ENCODE assay signal across 30 cellular contexts in genomic region chr3:1591327-1592028, GRCh38.
"Had no signal": no experiment of that assay in that cellular context is flagged by ENCODE, and none has a peak within 500 bp of the region (broad histone marks: within the 10 kb centered on the region; RNA-seq: fewer than 3 reads in every experiment).

No MANE protein-coding gene starts in this region.

- H3K4me3 Mint-ChIP-seq: activated naive CD4-positive, alpha-beta T cell treated with anti-CD3 and anti-CD28 coated beads for 36 hours; activated naive CD4-positive, alpha-beta T cell treated with anti-CD3 and anti-CD28 coated beads, Interleukin-2, amount 50 U/mL, for 24 hours; activated naive CD8-positive, alpha-beta T cell treated with anti-CD3 and anti-CD28 coated beads for 36 hours; activated naive CD8-positive, alpha-beta T cell treated with anti-CD3 and anti-CD28 coated beads, Interleukin-2, amount 50 U/mL, for 24 hours; activated T-cell treated with anti-CD3 and anti-CD28 coated beads, Interleukin-2, amount 50 U/mL, for 24 hours; activated T-cell treated with anti-CD3 and anti-CD28 coated beads, Interleukin-2, amount 50 U/mL, for 72 hours; endodermal cell had no signal

- H3K27me3 Mint-ChIP-seq: activated naive CD4-positive, alpha-beta T cell treated with anti-CD3 and anti-CD28 coated beads, Interleukin-2, amount 50 U/mL, for 24 hours; activated naive CD8-positive, alpha-beta T cell treated with anti-CD3 and anti-CD28 coated beads for 36 hours; activated naive CD8-positive, alpha-beta T cell treated with anti-CD3 and anti-CD28 coated beads, Interleukin-2, amount 50 U/mL, for 24 hours; activated T-cell treated with anti-CD3 and anti-CD28 coated beads, Interleukin-2, amount 50 U/mL, for 24 hours had no signal

- H3K27ac ChIP-seq: adrenal gland, body of pancreas, cardiac muscle cell, colonic mucosa, gastrocnemius medialis, heart left ventricle had no signal

- H3K36me3 ChIP-seq: adrenal gland, cardiac muscle cell, colonic mucosa, gastrocnemius medialis, heart left ventricle had no signal

- H3K4me3 ChIP-seq: adrenal gland, body of pancreas, cardiac muscle cell, colonic mucosa, gastrocnemius medialis, heart left ventricle had no signal

- H3K36me3 Mint-ChIP-seq: activated naive CD4-positive, alpha-beta T cell treated with anti-CD3 and anti-CD28 coated beads, Interleukin-2, amount 50 U/mL, for 24 hours; activated naive CD8-positive, alpha-beta T cell treated with anti-CD3 and anti-CD28 coated beads for 36 hours had no signal

- DNase-seq: activated CD4-positive, alpha-beta T cell treated with anti-CD3 and anti-CD28 coated beads for 4 hours; activated CD4-positive, alpha-beta T cell treated with anti-CD3 and anti-CD28 coated beads, Interleukin-2, amount 50 U/mL, for 1 hour; activated CD4-positive, alpha-beta T cell treated with anti-CD3 and anti-CD28 coated beads, Interleukin-2, amount 50 U/mL, for 48 hours; activated CD4-positive, CD25-positive, alpha-beta regulatory T cell; activated CD4-positive, CD25-positive, alpha-beta regulatory T cell treated with anti-CD3 and anti-CD28 coated beads, Interleukin-2, amount 50 U/mL, for 72 hours; activated CD8-positive, alpha-beta memory T cell treated with anti-CD3 and anti-CD28 coated beads, Interleukin-2, amount 50 U/mL, for 48 hours; activated effector memory CD4-positive, alpha-beta T cell treated with Interleukin-2 at 50 U/mL for 16 hours; activated naive CD4-positive, alpha-beta T cell treated with anti-CD3 and anti-CD28 coated beads for 36 hours; activated naive CD8-positive, alpha-beta T cell treated with anti-CD3 and anti-CD28 coated beads for 36 hours; activated naive CD8-positive, alpha-beta T cell treated with anti-CD3 and anti-CD28 coated beads, Interleukin-2, amount 50 U/mL, for 24 hours; activated T-cell treated with anti-CD3 and anti-CD28 coated beads for 4 hours; activated T-cell treated with anti-CD3 and anti-CD28 coated beads, Interleukin-2, amount 50 U/mL, for 24 hours; activated T-cell treated with anti-CD3 and anti-CD28 coated beads, Interleukin-2, amount 50 U/mL, for 72 hours; adrenal gland; amygdala; aorta; body of pancreas; central memory CD4-positive, alpha-beta T cell; cerebellar nuclear complex; colonic mucosa; effector memory CD4-positive, alpha-beta T cell; endodermal cell; foreskin fibroblast; gastrocnemius medialis; glutamatergic neuron; heart left ventricle; T-helper 2 cell had no signal

- H3K4me1 Mint-ChIP-seq: activated naive CD4-positive, alpha-beta T cell treated with anti-CD3 and anti-CD28 coated beads, Interleukin-2, amount 50 U/mL, for 24 hours; activated naive CD8-positive, alpha-beta T cell treated with anti-CD3 and anti-CD28 coated beads for 36 hours; activated naive CD8-positive, alpha-beta T cell treated with anti-CD3 and anti-CD28 coated beads, Interleukin-2, amount 50 U/mL, for 24 hours; endodermal cell had no signal

- H3K27ac Mint-ChIP-seq: activated naive CD4-positive, alpha-beta T cell treated with anti-CD3 and anti-CD28 coated beads for 36 hours; activated naive CD4-positive, alpha-beta T cell treated with anti-CD3 and anti-CD28 coated beads, Interleukin-2, amount 50 U/mL, for 24 hours; activated naive CD8-positive, alpha-beta T cell treated with anti-CD3 and anti-CD28 coated beads for 36 hours; activated naive CD8-positive, alpha-beta T cell treated with anti-CD3 and anti-CD28 coated beads, Interleukin-2, amount 50 U/mL, for 24 hours; activated T-cell treated with anti-CD3 and anti-CD28 coated beads, Interleukin-2, amount 50 U/mL, for 24 hours; activated T-cell treated with anti-CD3 and anti-CD28 coated beads, Interleukin-2, amount 50 U/mL, for 72 hours; endodermal cell had no signal

- H3K27me3 ChIP-seq: adrenal gland, body of pancreas, cardiac muscle cell, colonic mucosa, gastrocnemius medialis, heart left ventricle had no signal

- ATAC-seq: activated naive CD8-positive, alpha-beta T cell treated with anti-CD3 and anti-CD28 coated beads, Interleukin-2, amount 50 U/mL, for 24 hours; activated T-cell treated with anti-CD3 and anti-CD28 coated beads, Interleukin-2, amount 50 U/mL, for 72 hours; body of pancreas; esophagus mucosa; gastrocnemius medialis; heart left ventricle had no signal
